In the genomic region with DNA sequence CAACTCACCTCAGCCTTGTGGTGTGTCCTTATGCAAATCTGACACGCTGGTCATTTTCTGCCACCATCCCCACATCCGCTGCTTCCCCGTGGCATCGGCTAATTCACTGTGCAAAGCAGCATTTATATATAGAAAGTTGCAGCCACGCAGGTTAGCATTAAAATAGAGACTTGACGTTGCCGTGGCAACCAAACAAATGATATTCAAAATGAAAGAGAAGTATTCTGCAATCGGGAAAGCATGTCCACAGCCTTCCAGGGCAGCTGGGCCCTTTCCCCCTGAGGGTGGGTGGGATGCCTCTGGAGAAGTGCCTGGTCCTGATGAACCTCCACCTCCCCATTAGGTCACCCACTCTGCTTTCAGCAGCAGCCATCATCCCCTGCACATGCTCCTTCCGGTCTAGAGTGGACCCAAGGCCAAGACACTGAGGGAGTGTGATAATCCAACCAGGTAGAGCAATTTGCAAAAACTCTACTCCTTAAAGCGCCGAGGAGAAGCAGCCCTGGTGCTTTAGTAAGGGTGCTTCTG, we compare ENCODE assay signal across 1 cellular context.
A peak's percentile ranks its signal among the peaks of the same experiment; 100 is the strongest.
TF ChIP-seq lines count a peak whose summit lies in the region.

No MANE protein-coding gene starts in this region.

TF ChIP-seq in GM12878, 131 proteins besides CTCF, POLR2A, EP300 and RAD21 (continued from another document and continues in another):
- TF ChIP-seq, protein P1, sequence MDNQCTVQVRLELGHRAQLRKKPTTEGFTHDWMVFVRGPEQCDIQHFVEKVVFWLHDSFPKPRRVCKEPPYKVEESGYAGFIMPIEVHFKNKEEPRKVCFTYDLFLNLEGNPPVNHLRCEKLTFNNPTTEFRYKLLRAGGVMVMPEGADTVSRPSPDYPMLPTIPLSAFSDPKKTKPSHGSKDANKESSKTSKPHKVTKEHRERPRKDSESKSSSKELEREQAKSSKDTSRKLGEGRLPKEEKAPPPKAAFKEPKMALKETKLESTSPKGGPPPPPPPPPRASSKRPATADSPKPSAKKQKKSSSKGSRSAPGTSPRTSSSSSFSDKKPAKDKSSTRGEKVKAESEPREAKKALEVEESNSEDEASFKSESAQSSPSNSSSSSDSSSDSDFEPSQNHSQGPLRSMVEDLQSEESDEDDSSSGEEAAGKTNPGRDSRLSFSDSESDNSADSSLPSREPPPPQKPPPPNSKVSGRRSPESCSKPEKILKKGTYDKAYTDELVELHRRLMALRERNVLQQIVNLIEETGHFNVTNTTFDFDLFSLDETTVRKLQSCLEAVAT (IDR thresholded peaks at IDR 0.05): no peak
- TF ChIP-seq PBX3 (IDR thresholded peaks at IDR 0.05; ENCODE audit: insufficient replicate concordance, low read depth, low read length) (no peak), POLR2AphosphoS5 (IDR thresholded peaks at IDR 0.05; ENCODE audit: low read length) (0 out of 2 replicates have a peak, but pooled peaks have one; percentile 7), STAT3 (IDR thresholded peaks at IDR 0.05; ENCODE audit: low read depth, low read length) (no peak), CEBPB (IDR thresholded peaks at IDR 0.05; ENCODE audit: borderline replicate concordance in 1 of 2, low read depth in 2 of 2, low read length in 2 of 2) (0 out of 4 replicates have a peak, but pooled peaks of 1 of the 2 experiments have one; percentile 10), PRDM15 (CRISPR knock-in tag; IDR thresholded peaks at IDR 0.05) (no peak), ZNF217 (IDR thresholded peaks at IDR 0.05) (no peak), BMI1 (IDR thresholded peaks at IDR 0.05; ENCODE audit: borderline replicate concordance) (peak; percentile 93), WRNIP1 (IDR thresholded peaks at IDR 0.05; ENCODE audit: borderline replicate concordance, low read depth, low read length) (no peak), ETV6 (conservative IDR thresholded peaks at IDR 0.05 in 1 of 2, IDR thresholded peaks at IDR 0.05 in 1 of 2; ENCODE audit: borderline replicate concordance in 1 of 2, low read depth in 1 of 2) (peak in 1 of 2 experiments; percentile 58; a peak in 1 of 4 replicates), KDM1A (IDR thresholded peaks at IDR 0.05; ENCODE audit: borderline replicate concordance) (no peak), FOXM1 (IDR thresholded peaks at IDR 0.05; ENCODE audit: low read depth, low read length) (peak; percentile 43; the same call in 1 of the 2 replicates), ZNF207 (IDR thresholded peaks at IDR 0.05; ENCODE audit: borderline replicate concordance) (no peak), SMAD1 (IDR thresholded peaks at IDR 0.05; ENCODE audit: low read depth, partially characterized antibody) (no peak), YBX1 (IDR thresholded peaks at IDR 0.05) (no peak), NFXL1 (IDR thresholded peaks at IDR 0.05; ENCODE audit: borderline replicate concordance) (no peak), SMC3 (IDR thresholded peaks at IDR 0.05; ENCODE audit: borderline replicate concordance, low read length) (no peak), BHLHE40 (IDR thresholded peaks at IDR 0.05; ENCODE audit: borderline replicate concordance in 1 of 2, low read depth in 2 of 2, low read length in 1 of 2) (peak; percentile 47 to 49; a peak in 1 of 4 replicates), TCF7 (IDR thresholded peaks at IDR 0.05; ENCODE audit: borderline replicate concordance) (no peak), RELA (IDR thresholded peaks at IDR 0.05; ENCODE audit: borderline replicate concordance, partially characterized antibody) (no peak), CREB1 (IDR thresholded peaks at IDR 0.05; ENCODE audit: low read depth) (peak; percentile 17; the same call in 1 of the 2 replicates), CBX5 (IDR thresholded peaks at IDR 0.05; ENCODE audit: low read depth) (no peak), MEF2A (IDR thresholded peaks at IDR 0.05; ENCODE audit: insufficient read depth, low read depth, low read length) (peak; percentile 75), TCF3 (IDR thresholded peaks at IDR 0.05; ENCODE audit: borderline replicate concordance, insufficient read depth, low read depth, low read length) (0 out of 2 replicates have a peak, but pooled peaks have one; percentile 33), ZBED1 (IDR thresholded peaks at IDR 0.05; ENCODE audit: borderline replicate concordance) (no peak), ZBTB40 (IDR thresholded peaks at IDR 0.05; ENCODE audit: borderline replicate concordance) (no peak), SREBF2 (IDR thresholded peaks at IDR 0.05; ENCODE audit: low read length) (no peak), NR2C2 (IDR thresholded peaks at IDR 0.05; ENCODE audit: borderline replicate concordance, control insufficient read depth, insufficient read length, low read depth) (no peak), RB1 (IDR thresholded peaks at IDR 0.05; ENCODE audit: borderline replicate concordance) (no peak), SRF (IDR thresholded peaks at IDR 0.05; ENCODE audit: low read depth in 2 of 2, low read length in 2 of 2) (no peak), LARP7 (IDR thresholded peaks at IDR 0.05) (no peak)
- TF ChIP-seq, protein P2, sequence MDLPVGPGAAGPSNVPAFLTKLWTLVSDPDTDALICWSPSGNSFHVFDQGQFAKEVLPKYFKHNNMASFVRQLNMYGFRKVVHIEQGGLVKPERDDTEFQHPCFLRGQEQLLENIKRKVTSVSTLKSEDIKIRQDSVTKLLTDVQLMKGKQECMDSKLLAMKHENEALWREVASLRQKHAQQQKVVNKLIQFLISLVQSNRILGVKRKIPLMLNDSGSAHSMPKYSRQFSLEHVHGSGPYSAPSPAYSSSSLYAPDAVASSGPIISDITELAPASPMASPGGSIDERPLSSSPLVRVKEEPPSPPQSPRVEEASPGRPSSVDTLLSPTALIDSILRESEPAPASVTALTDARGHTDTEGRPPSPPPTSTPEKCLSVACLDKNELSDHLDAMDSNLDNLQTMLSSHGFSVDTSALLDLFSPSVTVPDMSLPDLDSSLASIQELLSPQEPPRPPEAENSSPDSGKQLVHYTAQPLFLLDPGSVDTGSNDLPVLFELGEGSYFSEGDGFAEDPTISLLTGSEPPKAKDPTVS (IDR thresholded peaks at IDR 0.05; ENCODE audit: low read depth, low read length): no peak
- TF ChIP-seq, protein P3, sequence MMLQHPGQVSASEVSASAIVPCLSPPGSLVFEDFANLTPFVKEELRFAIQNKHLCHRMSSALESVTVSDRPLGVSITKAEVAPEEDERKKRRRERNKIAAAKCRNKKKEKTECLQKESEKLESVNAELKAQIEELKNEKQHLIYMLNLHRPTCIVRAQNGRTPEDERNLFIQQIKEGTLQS (IDR thresholded peaks at IDR 0.05; ENCODE audit: borderline replicate concordance, extremely low read depth, low read depth, low read length): no peak
- TF ChIP-seq, protein P4, sequence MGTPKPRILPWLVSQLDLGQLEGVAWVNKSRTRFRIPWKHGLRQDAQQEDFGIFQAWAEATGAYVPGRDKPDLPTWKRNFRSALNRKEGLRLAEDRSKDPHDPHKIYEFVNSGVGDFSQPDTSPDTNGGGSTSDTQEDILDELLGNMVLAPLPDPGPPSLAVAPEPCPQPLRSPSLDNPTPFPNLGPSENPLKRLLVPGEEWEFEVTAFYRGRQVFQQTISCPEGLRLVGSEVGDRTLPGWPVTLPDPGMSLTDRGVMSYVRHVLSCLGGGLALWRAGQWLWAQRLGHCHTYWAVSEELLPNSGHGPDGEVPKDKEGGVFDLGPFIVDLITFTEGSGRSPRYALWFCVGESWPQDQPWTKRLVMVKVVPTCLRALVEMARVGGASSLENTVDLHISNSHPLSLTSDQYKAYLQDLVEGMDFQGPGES (IDR thresholded peaks at IDR 0.05): no peak
- TF ChIP-seq, protein P5, sequence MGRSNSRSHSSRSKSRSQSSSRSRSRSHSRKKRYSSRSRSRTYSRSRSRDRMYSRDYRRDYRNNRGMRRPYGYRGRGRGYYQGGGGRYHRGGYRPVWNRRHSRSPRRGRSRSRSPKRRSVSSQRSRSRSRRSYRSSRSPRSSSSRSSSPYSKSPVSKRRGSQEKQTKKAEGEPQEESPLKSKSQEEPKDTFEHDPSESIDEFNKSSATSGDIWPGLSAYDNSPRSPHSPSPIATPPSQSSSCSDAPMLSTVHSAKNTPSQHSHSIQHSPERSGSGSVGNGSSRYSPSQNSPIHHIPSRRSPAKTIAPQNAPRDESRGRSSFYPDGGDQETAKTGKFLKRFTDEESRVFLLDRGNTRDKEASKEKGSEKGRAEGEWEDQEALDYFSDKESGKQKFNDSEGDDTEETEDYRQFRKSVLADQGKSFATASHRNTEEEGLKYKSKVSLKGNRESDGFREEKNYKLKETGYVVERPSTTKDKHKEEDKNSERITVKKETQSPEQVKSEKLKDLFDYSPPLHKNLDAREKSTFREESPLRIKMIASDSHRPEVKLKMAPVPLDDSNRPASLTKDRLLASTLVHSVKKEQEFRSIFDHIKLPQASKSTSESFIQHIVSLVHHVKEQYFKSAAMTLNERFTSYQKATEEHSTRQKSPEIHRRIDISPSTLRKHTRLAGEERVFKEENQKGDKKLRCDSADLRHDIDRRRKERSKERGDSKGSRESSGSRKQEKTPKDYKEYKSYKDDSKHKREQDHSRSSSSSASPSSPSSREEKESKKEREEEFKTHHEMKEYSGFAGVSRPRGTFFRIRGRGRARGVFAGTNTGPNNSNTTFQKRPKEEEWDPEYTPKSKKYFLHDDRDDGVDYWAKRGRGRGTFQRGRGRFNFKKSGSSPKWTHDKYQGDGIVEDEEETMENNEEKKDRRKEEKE (IDR thresholded peaks at IDR 0.05): no peak
- TF ChIP-seq, protein P6, sequence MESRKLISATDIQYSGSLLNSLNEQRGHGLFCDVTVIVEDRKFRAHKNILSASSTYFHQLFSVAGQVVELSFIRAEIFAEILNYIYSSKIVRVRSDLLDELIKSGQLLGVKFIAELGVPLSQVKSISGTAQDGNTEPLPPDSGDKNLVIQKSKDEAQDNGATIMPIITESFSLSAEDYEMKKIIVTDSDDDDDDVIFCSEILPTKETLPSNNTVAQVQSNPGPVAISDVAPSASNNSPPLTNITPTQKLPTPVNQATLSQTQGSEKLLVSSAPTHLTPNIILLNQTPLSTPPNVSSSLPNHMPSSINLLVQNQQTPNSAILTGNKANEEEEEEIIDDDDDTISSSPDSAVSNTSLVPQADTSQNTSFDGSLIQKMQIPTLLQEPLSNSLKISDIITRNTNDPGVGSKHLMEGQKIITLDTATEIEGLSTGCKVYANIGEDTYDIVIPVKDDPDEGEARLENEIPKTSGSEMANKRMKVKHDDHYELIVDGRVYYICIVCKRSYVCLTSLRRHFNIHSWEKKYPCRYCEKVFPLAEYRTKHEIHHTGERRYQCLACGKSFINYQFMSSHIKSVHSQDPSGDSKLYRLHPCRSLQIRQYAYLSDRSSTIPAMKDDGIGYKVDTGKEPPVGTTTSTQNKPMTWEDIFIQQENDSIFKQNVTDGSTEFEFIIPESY (IDR thresholded peaks at IDR 0.05): no peak
